ENCODE assay signal across 1 cellular context in genomic region chr21:26842976-26843911, GRCh38.
TF ChIP-seq lines count a peak whose summit lies in the region.

No MANE protein-coding gene starts in this region.

TF ChIP-seq in HEK293, 187 proteins besides CTCF, POLR2A, EP300 and RAD21 (continued from another document and continues in another):
- TF ChIP-seq ZBTB10 (tag by site-specific recombination; IDR thresholded peaks at IDR 0.05) (peak; percentile 67), ZNF155 (tag by site-specific recombination; IDR thresholded peaks at IDR 0.05) (no peak), ZNF24 (tag by site-specific recombination; IDR thresholded peaks at IDR 0.05) (0 out of 2 replicates have a peak, but pooled peaks have one; percentile 25), ZBTB11 (tag by site-specific recombination; conservative IDR thresholded peaks at IDR 0.05; ENCODE audit: low read depth) (peak; percentile 33), ZNF423 (tag by site-specific recombination; IDR thresholded peaks at IDR 0.05) (peak; percentile 92), ZNF514 (tag by site-specific recombination; IDR thresholded peaks at IDR 0.05) (no peak), ZNF596 (tag by site-specific recombination; IDR thresholded peaks at IDR 0.05) (no peak), TCF7L2 (IDR thresholded peaks at IDR 0.05; ENCODE audit: borderline replicate concordance, low read depth, low read length) (no peak), HIC1 (tag by site-specific recombination; IDR thresholded peaks at IDR 0.05) (peak; percentile 86), MYNN (tag by site-specific recombination; IDR thresholded peaks at IDR 0.05; ENCODE audit: borderline replicate concordance) (no peak), ZNF600 (tag by site-specific recombination; IDR thresholded peaks at IDR 0.05) (peak; percentile 83), ZNF280C (tag by site-specific recombination; IDR thresholded peaks at IDR 0.05) (no peak), ZNF18 (tag by site-specific recombination; IDR thresholded peaks at IDR 0.05) (no peak), ZBTB21 (tag by site-specific recombination; IDR thresholded peaks at IDR 0.05) (no peak), ZBTB6 (tag by site-specific recombination; IDR thresholded peaks at IDR 0.05) (no peak), REPIN1 (tag by site-specific recombination; IDR thresholded peaks at IDR 0.05; ENCODE audit: low read depth) (no peak), ZNF37A (tag by site-specific recombination; IDR thresholded peaks at IDR 0.05) (no peak), IKZF3 (tag by site-specific recombination; IDR thresholded peaks at IDR 0.05) (peak; percentile 87), ZNF132 (tag by site-specific recombination; IDR thresholded peaks at IDR 0.05; ENCODE audit: borderline replicate concordance) (no peak), SCRT1 (tag by site-specific recombination; IDR thresholded peaks at IDR 0.05; ENCODE audit: borderline replicate concordance) (no peak), ZBTB20 (tag by site-specific recombination; IDR thresholded peaks at IDR 0.05) (peak; percentile 75; the same call in 1 of the 2 replicates), ZNF174 (tag by site-specific recombination; IDR thresholded peaks at IDR 0.05) (no peak), SP7 (tag by site-specific recombination; IDR thresholded peaks at IDR 0.05) (peak; percentile 66), ZNF133 (tag by site-specific recombination; IDR thresholded peaks at IDR 0.05) (no peak), ZNF350 (tag by site-specific recombination; IDR thresholded peaks at IDR 0.05) (no peak), KLF1 (tag by site-specific recombination; IDR thresholded peaks at IDR 0.05) (no peak), ZBTB48 (tag by site-specific recombination; IDR thresholded peaks at IDR 0.05) (peak; percentile 96), ZNF394 (tag by site-specific recombination; IDR thresholded peaks at IDR 0.05; ENCODE audit: borderline replicate concordance) (0 out of 2 replicates have a peak, but pooled peaks have one; percentile 11), ZNF341 (tag by site-specific recombination; IDR thresholded peaks at IDR 0.05; ENCODE audit: low read depth) (peak; percentile 22; the same call in 1 of the 2 replicates), ZNF335 (tag by site-specific recombination; conservative IDR thresholded peaks at IDR 0.05) (peak; percentile 89), ZSCAN18 (tag by site-specific recombination; IDR thresholded peaks at IDR 0.05) (no peak), PATZ1 (tag by site-specific recombination; IDR thresholded peaks at IDR 0.05) (peak; percentile 60), ZNF211 (tag by site-specific recombination; IDR thresholded peaks at IDR 0.05; ENCODE audit: low read depth) (no peak), ZNF544 (tag by site-specific recombination; IDR thresholded peaks at IDR 0.05) (no peak), SCRT2 (tag by site-specific recombination; IDR thresholded peaks at IDR 0.05) (peak; percentile 53), ATF2 (tag by site-specific recombination; IDR thresholded peaks at IDR 0.05; ENCODE audit: low read depth) (0 out of 2 replicates have a peak, but pooled peaks have one; percentile 57)
